Comparison of ENCODE assay signal across 10 cellular contexts in genomic region chr5:84255318-84255717, GRCh38.
DNase-seq lines count a peak whose midpoint lies in the region; ATAC-seq lines count a peak whose summit lies in the region.
"Had no signal": no experiment of that assay in that cellular context is flagged by ENCODE, and none has a peak within 500 bp of the region (broad histone marks: within the 10 kb centered on the region; RNA-seq: fewer than 3 reads in every experiment).

No MANE protein-coding gene starts in this region.

- intact Hi-C loops in left colon (cut with DNase I, micrococcal nuclease) = no loop called here
- intact Hi-C loops in naive thymus-derived CD4-positive, alpha-beta T cell (cut with micrococcal nuclease) = loop anchor here in 1 of 2 donors (10.0 kb wide), 1 partner anchor 541 kb away; no protein-coding TSS in a partner anchor

- peak; percentile 12 for DNase-seq in DMS53 treated with DMSO at 0.1 percent for 48 hours (lab: John Stamatoyannopoulos, UW; ENCODE audit: unreplicated experiment)
- peak; percentile 30 for DNase-seq in SKM-1 (lab: John Stamatoyannopoulos, UW; ENCODE audit: unreplicated experiment)
- no peak for DNase-seq in left colon
- DNase-seq in stimulated activated CD4-positive, alpha-beta T cell treated with anti-CD3 and anti-CD28 coated beads, Interleukin-1b, Interleukin-23, amount 100 ng/mL, for 48 hours = no peak
- no peak for DNase-seq in T-helper 2 cell
- no peak for DNase-seq in naive thymus-derived CD4-positive, alpha-beta T cell
- DNase-seq: central memory CD4-positive, alpha-beta T cell; Right ventricle myocardium superior had no signal

- H3K4me1 ChIP-seq in naive thymus-derived CD4-positive, alpha-beta T cell (ENCODE audit: control insufficient read depth in 2 of 2, insufficient read depth in 2 of 2, low read length in 2 of 2) = no peaks in the 10 kb centered on the region

- POLR2A ChIA-PET in naive thymus-derived CD4-positive, alpha-beta T cell (lab: Charles Lee) = no interaction called here

- no peaks in the 10 kb centered on the region for H3K4me1 Mint-ChIP-seq in naive thymus-derived CD4-positive, alpha-beta T cell

- ATAC-seq in HG03342 (IDR thresholded peaks at IDR 0.05; ENCODE audit: unreplicated experiment) (peak; percentile 42), left colon (peak; percentile 89), GM19452 (IDR thresholded peaks at IDR 0.05; ENCODE audit: unreplicated experiment) (no peak)
- no peak for ATAC-seq in naive thymus-derived CD4-positive, alpha-beta T cell

- H3K27ac ChIP-seq in naive thymus-derived CD4-positive, alpha-beta T cell (ENCODE audit: low read depth, low read length) = no peak overlapping the region

- H3K27me3 Mint-ChIP-seq in naive thymus-derived CD4-positive, alpha-beta T cell = no peaks in the 10 kb centered on the region

- no peaks in the 10 kb centered on the region for H3K9me3 ChIP-seq in naive thymus-derived CD4-positive, alpha-beta T cell (ENCODE audit: control insufficient read depth in 2 of 3, low read length in 3 of 3)

- peaks cover 0 to 7% (median 0%) of the 10 kb centered on the region in 11 donors for H3K9me3 Mint-ChIP-seq in naive thymus-derived CD4-positive, alpha-beta T cell

- H3K4me3 ChIP-seq in naive thymus-derived CD4-positive, alpha-beta T cell (ENCODE audit: low read length) = no peak overlapping the region

- H3K27ac Mint-ChIP-seq in naive thymus-derived CD4-positive, alpha-beta T cell = no peak overlapping the region

- H3K36me3 Mint-ChIP-seq in naive thymus-derived CD4-positive, alpha-beta T cell = no peaks in the 10 kb centered on the region

- H3K27me3 ChIP-seq in naive thymus-derived CD4-positive, alpha-beta T cell (ENCODE audit: control insufficient read depth in 2 of 2, insufficient read depth in 2 of 2, low read length in 2 of 2) = no peaks in the 10 kb centered on the region

- no peak overlapping the region for H3K4me3 Mint-ChIP-seq in naive thymus-derived CD4-positive, alpha-beta T cell

- no peaks in the 10 kb centered on the region for H3K36me3 ChIP-seq in naive thymus-derived CD4-positive, alpha-beta T cell (ENCODE audit: control insufficient read depth in 2 of 3, insufficient read depth in 3 of 3, low read length in 3 of 3)

- CTCF ChIA-PET in naive thymus-derived CD4-positive, alpha-beta T cell (lab: Charles Lee) = no interaction called here

Comparison
In these comparisons a context has a peak if more than half of its experiments do, and no peak if none do; other contexts are left out.
1. DNase-seq: peak in DMS53 treated with DMSO at 0.1 percent for 48 hours (single experiment) and SKM-1 (single experiment); none in left colon (0 of 2), stimulated activated CD4-positive, alpha-beta T cell treated with anti-CD3 and anti-CD28 coated beads, Interleukin-1b, Interleukin-23, amount 100 ng/mL, for 48 hours (single experiment), T-helper 2 cell (0 of 5) and naive thymus-derived CD4-positive, alpha-beta T cell (0 of 9).
2. ATAC-seq: peak in HG03342 (single experiment) and left colon (single experiment); none in GM19452 (single experiment) and naive thymus-derived CD4-positive, alpha-beta T cell (single experiment).